ENCODE assay signal across 1 cellular context in the genomic region with DNA sequence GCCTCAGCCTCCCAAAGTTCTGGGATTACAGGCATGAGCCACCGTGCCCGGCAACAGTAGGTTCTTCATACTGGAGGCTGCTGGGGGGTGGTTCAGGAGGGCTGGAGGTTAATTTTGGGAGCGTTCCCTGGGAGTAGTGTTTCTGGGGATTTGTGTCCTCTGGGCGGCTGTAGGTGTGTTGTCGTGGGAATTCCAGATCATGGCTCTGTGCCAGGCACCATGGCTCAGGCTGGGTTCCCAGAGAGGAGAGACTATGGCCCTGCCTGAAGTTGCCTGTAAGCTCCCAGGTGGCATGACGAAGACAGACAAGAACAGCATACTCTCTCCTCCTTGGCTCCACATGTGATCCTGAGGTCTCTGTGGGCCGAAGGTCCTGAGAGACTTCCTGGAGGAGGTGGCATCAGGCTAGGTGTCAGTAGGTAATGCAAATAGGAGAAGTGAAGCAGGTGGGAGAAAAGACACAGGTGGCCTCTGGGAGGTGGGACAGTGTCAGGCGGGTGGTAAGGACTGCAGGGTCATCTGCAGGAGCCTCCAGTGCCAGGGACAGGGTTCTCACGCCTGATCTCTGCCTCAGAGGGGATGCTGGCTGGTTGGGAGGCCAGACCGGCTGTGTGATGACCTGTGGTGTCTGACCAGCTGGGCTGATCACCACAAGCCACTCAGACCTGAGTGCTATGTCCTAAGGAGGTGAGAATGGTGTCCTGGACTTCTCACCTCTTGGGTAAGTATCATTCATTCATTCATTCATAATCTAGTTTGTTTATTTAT.
TF ChIP-seq lines count a peak whose summit lies in the region.

No MANE protein-coding gene starts in this region.

TF ChIP-seq in IMR-90, 13 proteins besides CTCF, POLR2A, EP300 and RAD21 (continued from another document):
- TF ChIP-seq, protein P1, sequence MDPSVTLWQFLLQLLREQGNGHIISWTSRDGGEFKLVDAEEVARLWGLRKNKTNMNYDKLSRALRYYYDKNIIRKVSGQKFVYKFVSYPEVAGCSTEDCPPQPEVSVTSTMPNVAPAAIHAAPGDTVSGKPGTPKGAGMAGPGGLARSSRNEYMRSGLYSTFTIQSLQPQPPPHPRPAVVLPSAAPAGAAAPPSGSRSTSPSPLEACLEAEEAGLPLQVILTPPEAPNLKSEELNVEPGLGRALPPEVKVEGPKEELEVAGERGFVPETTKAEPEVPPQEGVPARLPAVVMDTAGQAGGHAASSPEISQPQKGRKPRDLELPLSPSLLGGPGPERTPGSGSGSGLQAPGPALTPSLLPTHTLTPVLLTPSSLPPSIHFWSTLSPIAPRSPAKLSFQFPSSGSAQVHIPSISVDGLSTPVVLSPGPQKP (IDR thresholded peaks at IDR 0.05; ENCODE audit: borderline replicate concordance, low read depth, low read length): no peak
- no peak for TF ChIP-seq CEBPB (IDR thresholded peaks at IDR 0.05; ENCODE audit: low read depth, low read length)
